Comparison of ENCODE assay signal across 13 cellular contexts in genomic region chr6:82085701-82086100, GRCh38.
"Had no signal": no experiment of that assay in that cellular context is flagged by ENCODE, and none has a peak within 500 bp of the region (broad histone marks: within the 10 kb centered on the region; RNA-seq: fewer than 3 reads in every experiment).

No MANE protein-coding gene starts in this region.

- H3K4me1 Mint-ChIP-seq: memory B cell; nephron progenitor cell; stimulated activated naive CD8-positive, alpha-beta T cell treated with anti-CD3 and anti-CD28 coated beads, Interleukin-15, amount 100 ng/mL, for 72 hours had no signal

- H3K4me3 Mint-ChIP-seq: dendritic cell treated with granulocyte-macrophage colony-stimulating factor and Interleukin-4, amounts not matched to agents 40 ng/mL and 50 ng/mL, for 4 days; memory B cell; nephron progenitor cell; stimulated activated naive CD8-positive, alpha-beta T cell treated with anti-CD3 and anti-CD28 coated beads, Interleukin-15, amount 100 ng/mL, for 72 hours had no signal

- H3K27me3 ChIP-seq: body of pancreas, ovary, testis had no signal

- H3K9me3 Mint-ChIP-seq: dendritic cell treated with granulocyte-macrophage colony-stimulating factor and Interleukin-4, amounts not matched to agents 40 ng/mL and 50 ng/mL, for 4 days; nephron progenitor cell; stimulated activated naive CD8-positive, alpha-beta T cell treated with anti-CD3 and anti-CD28 coated beads, Interleukin-15, amount 100 ng/mL, for 72 hours had no signal

- H3K36me3 ChIP-seq: ovary had no signal

- DNase-seq: activated naive CD4-positive, alpha-beta T cell treated with anti-CD3 and anti-CD28 coated beads, Interleukin-2, amount 50 U/mL, for 16 hours; body of pancreas; erythroblast; nephron progenitor cell; ovary; stimulated activated CD4-positive, alpha-beta T cell treated with anti-CD3 and anti-CD28 coated beads, Interleukin-15, amount 100 ng/mL, for 24 hours; stimulated activated CD4-positive, alpha-beta T cell treated with anti-CD3 and anti-CD28 coated beads, Interleukin-4, amount 100 ng/mL, for 24 hours; stimulated activated naive CD8-positive, alpha-beta T cell treated with anti-CD3 and anti-CD28 coated beads, Interleukin-15, amount 100 ng/mL, for 72 hours; testis had no signal

- H3K27ac ChIP-seq: body of pancreas, ovary, testis had no signal

- H3K4me1 ChIP-seq: body of pancreas, testis had no signal

- H3K9me3 ChIP-seq: body of pancreas, ovary, testis had no signal

- H3K27me3 Mint-ChIP-seq: dendritic cell treated with granulocyte-macrophage colony-stimulating factor and Interleukin-4, amounts not matched to agents 40 ng/mL and 50 ng/mL, for 4 days; memory B cell; stimulated activated naive CD8-positive, alpha-beta T cell treated with anti-CD3 and anti-CD28 coated beads, Interleukin-15, amount 100 ng/mL, for 72 hours had no signal

- H3K27ac Mint-ChIP-seq: dendritic cell treated with granulocyte-macrophage colony-stimulating factor and Interleukin-4, amounts not matched to agents 40 ng/mL and 50 ng/mL, for 4 days; memory B cell; nephron progenitor cell; stimulated activated naive CD8-positive, alpha-beta T cell treated with anti-CD3 and anti-CD28 coated beads, Interleukin-15, amount 100 ng/mL, for 72 hours had no signal

- ATAC-seq: activated CD4-positive, CD25-positive, alpha-beta regulatory T cell treated with anti-CD3 and anti-CD28 coated beads, Interleukin-2, amount 50 U/mL, for 24 hours; body of pancreas; left lobe of liver; stimulated activated naive CD8-positive, alpha-beta T cell treated with anti-CD3 and anti-CD28 coated beads, Interleukin-15, amount 100 ng/mL, for 72 hours had no signal

- H3K4me3 ChIP-seq: body of pancreas, ovary, testis had no signal

- H3K36me3 Mint-ChIP-seq: memory B cell had no signal
